ENCODE assay signal across 1 cellular context in the genomic region with DNA sequence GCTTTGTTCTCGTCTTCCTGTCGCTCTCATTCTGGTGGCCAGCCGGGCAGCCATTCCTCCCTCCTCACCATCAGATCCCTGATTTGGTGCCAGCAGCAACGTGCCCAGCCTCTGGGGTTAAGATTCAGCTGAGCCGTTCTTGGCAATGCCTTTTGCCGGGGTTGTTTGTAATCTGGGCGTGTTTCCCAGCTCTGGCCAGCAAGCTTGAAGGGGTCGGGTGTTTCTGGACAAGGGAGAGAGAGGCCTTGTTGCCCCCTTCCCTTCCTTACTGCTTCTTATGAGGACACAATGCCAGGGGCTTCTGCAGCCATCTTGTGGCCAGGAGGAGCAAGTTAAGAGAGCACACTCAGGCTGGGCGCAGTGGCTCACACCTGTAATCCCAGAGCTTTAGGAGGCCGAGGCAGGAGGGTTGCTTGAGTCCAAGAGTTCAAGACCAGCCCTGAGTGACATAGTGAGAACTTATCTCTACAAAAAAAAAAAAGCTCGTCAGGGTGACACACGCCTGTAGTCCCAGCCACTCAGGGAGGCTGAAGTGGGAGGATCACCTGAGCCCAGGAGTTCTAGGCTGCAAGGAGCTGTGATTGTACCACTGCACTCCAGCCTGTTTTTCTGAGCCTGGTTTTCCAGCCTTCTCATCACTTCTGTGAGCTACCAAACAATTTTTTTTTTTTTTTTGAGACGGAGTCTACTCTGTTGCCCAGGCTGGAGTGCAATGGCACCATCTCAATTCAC.
TF ChIP-seq lines count a peak whose summit lies in the region.

No MANE protein-coding gene starts in this region.

TF ChIP-seq in GM12878, 131 proteins besides CTCF, POLR2A, EP300 and RAD21:
- peak; percentile 16; the same call in 1 of the 2 replicates for TF ChIP-seq SMC3 (IDR thresholded peaks at IDR 0.05; ENCODE audit: borderline replicate concordance, low read length)
- TF ChIP-seq, protein P1, sequence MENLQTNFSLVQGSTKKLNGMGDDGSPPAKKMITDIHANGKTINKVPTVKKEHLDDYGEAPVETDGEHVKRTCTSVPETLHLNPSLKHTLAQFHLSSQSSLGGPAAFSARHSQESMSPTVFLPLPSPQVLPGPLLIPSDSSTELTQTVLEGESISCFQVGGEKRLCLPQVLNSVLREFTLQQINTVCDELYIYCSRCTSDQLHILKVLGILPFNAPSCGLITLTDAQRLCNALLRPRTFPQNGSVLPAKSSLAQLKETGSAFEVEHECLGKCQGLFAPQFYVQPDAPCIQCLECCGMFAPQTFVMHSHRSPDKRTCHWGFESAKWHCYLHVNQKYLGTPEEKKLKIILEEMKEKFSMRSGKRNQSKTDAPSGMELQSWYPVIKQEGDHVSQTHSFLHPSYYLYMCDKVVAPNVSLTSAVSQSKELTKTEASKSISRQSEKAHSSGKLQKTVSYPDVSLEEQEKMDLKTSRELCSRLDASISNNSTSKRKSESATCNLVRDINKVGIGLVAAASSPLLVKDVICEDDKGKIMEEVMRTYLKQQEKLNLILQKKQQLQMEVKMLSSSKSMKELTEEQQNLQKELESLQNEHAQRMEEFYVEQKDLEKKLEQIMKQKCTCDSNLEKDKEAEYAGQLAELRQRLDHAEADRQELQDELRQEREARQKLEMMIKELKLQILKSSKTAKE (IDR thresholded peaks at IDR 0.05; ENCODE audit: low read depth, poor library complexity, severe bottlenecking) = no peak
TF ChIP-seq in GM12878: peak in this region for 1.
